31 cellular contexts compared by ENCODE assay signal in genomic region chr4:7344650-7345049, GRCh38.
"Had no signal": no experiment of that assay in that cellular context is flagged by ENCODE, and none has a peak within 500 bp of the region (broad histone marks: within the 10 kb centered on the region; RNA-seq: fewer than 3 reads in every experiment).

No MANE protein-coding gene starts in this region.

- H3K27ac ChIP-seq: cardiac muscle cell, KMS-11, VCaP had no signal

- H3K9ac ChIP-seq: KMS-11 had no signal

- H3K27me3 ChIP-seq: cardiac muscle cell had no signal

- H3K36me3 Mint-ChIP-seq: activated CD4-positive, alpha-beta memory T cell treated with anti-CD3 and anti-CD28 coated beads for 36 hours; activated naive CD4-positive, alpha-beta T cell treated with anti-CD3 and anti-CD28 coated beads, Interleukin-2, amount 50 U/mL, for 72 hours had no signal

- H3K4me1 Mint-ChIP-seq: activated B cell treated with CpG ODN at 0.5 μM for 24 hours; central memory CD8-positive, alpha-beta T cell had no signal

- H3K27me3 Mint-ChIP-seq: activated B cell treated with CpG ODN at 0.5 μM for 24 hours; central memory CD8-positive, alpha-beta T cell had no signal

- DNase-seq: activated B cell treated with CpG ODN at 0.5 μM for 24 hours; activated CD4-positive, alpha-beta memory T cell treated with anti-CD3 and anti-CD28 coated beads for 36 hours; activated CD4-positive, alpha-beta T cell treated with anti-CD3 and anti-CD28 coated beads for 4 hours; activated CD4-positive, alpha-beta T cell treated with anti-CD3 and anti-CD28 coated beads, Interleukin-2, amount 50 U/mL, for 1 hour; activated CD4-positive, CD25-positive, alpha-beta regulatory T cell treated with anti-CD3 and anti-CD28 coated beads, Interleukin-2, amount 50 U/mL, for 72 hours; activated CD8-positive, alpha-beta memory T cell treated with anti-CD3 and anti-CD28 coated beads, Interleukin-2, amount 50 U/mL, for 4 hours; activated gamma-delta T cell treated with Interleukin-2 at 50 U/mL for 16 hours; activated naive CD4-positive, alpha-beta T cell treated with anti-CD3 and anti-CD28 coated beads for 36 hours; activated T-cell treated with anti-CD3 and anti-CD28 coated beads for 4 hours; activated T-cell treated with anti-CD3 and anti-CD28 coated beads, Interleukin-2, amount 50 U/mL, for 4 hours; anterior cingulate cortex; MM.1S; MV-4-11; NCI-H1092; NCI-H1436 treated with DMSO at 0.1 percent for 48 hours; NCI-H1694 treated with DMSO at 0.1 percent for 48 hours; NCI-H2029; NCI-H345; NCI-H524 treated with DMSO at 0.1 percent for 48 hours; Right ventricle myocardium superior; SW 1271; T-helper 1 cell; T-helper 2 cell; T-helper 9 cell had no signal

- H3K27ac Mint-ChIP-seq: activated B cell treated with CpG ODN at 0.5 μM for 24 hours; activated CD4-positive, alpha-beta memory T cell treated with anti-CD3 and anti-CD28 coated beads for 36 hours; activated naive CD4-positive, alpha-beta T cell treated with anti-CD3 and anti-CD28 coated beads for 36 hours; activated naive CD4-positive, alpha-beta T cell treated with anti-CD3 and anti-CD28 coated beads, Interleukin-2, amount 50 U/mL, for 72 hours; activated T-helper 1 cell treated with anti-CD3 and anti-CD28 coated beads, Interleukin-12 subunit alpha, Interleukin-12 subunit beta, Interleukin-2, Interleukin-4 antibody, amounts not matched to agents 30 ng/mL and 10 ng/mL and 1 ng/mL, durations not matched to agents 14 hours and 24 hours and 36 hours had no signal

- ATAC-seq: activated naive CD4-positive, alpha-beta T cell treated with anti-CD3 and anti-CD28 coated beads, Interleukin-2, amount 50 U/mL, for 72 hours; activated T-cell treated with anti-CD3 and anti-CD28 coated beads, Interleukin-2, amount 50 U/mL, for 4 hours; Panc1 had no signal

- H3K4me3 Mint-ChIP-seq: activated B cell treated with CpG ODN at 0.5 μM for 24 hours; activated CD4-positive, alpha-beta memory T cell treated with anti-CD3 and anti-CD28 coated beads for 36 hours; activated naive CD4-positive, alpha-beta T cell treated with anti-CD3 and anti-CD28 coated beads for 36 hours; activated T-cell treated with anti-CD3 and anti-CD28 coated beads, Interleukin-2, amount 50 U/mL, for 4 hours; activated T-helper 1 cell treated with anti-CD3 and anti-CD28 coated beads, Interleukin-12 subunit alpha, Interleukin-12 subunit beta, Interleukin-2, Interleukin-4 antibody, amounts not matched to agents 30 ng/mL and 10 ng/mL and 1 ng/mL, durations not matched to agents 14 hours and 24 hours and 36 hours; central memory CD8-positive, alpha-beta T cell had no signal

- H3K4me2 ChIP-seq: KMS-11 had no signal
